ENCODE assay signal across 1 cellular context in the genomic region with DNA sequence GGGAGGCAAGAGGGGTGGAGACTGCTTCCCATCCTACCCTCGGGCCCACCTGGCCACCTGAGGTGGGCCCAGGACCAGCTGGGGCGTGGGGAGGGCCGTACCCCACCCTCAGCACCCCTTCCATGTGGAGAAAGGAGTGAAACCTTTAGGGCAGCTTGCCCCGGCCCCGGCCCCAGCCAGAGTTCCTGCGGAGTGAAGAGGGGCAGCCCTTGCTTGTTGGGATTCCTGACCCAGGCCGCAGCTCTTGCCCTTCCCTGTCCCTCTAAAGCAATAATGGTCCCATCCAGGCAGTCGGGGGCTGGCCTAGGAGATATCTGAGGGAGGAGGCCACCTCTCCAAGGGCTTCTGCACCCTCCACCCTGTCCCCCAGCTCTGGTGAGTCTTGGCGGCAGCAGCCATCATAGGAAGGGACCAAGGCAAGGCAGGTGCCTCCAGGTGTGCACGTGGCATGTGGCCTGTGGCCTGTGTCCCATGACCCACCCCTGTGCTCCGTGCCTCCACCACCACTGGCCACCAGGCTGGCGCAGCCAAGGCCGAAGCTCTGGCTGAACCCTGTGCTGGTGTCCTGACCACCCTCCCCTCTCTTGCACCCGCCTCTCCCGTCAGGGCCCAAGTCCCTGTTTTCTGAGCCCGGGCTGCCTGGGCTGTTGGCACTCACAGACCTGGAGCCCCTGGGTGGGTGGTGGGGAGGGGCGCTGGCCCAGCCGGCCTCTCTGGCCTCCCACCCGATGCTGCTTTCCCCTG.
TF ChIP-seq lines count a peak whose summit lies in the region.

No MANE protein-coding gene starts in this region.

TF ChIP-seq in K562, 482 proteins besides CTCF, POLR2A, EP300 and RAD21 (continued from another document):
- no peak for TF ChIP-seq CEBPG (CRISPR knock-in tag; IDR thresholded peaks at IDR 0.05)
- TF ChIP-seq CEBPG (tag; conservative IDR thresholded peaks at IDR 0.05 in 1 of 2, IDR thresholded peaks at IDR 0.05 in 1 of 2), result no peak
- TF ChIP-seq FOXK1 (CRISPR knock-in tag; IDR thresholded peaks at IDR 0.05; ENCODE audit: borderline replicate concordance), result no peak
- TF ChIP-seq TCF15 (CRISPR knock-in tag; IDR thresholded peaks at IDR 0.05), result no peak
- TF ChIP-seq SIN3B (IDR thresholded peaks at IDR 0.05; ENCODE audit: low read depth), result no peak
